In genomic region chr11:99773646-99774045, GRCh38 we compare ENCODE assay signal across 24 cellular contexts.
DNase-seq lines count a peak whose midpoint lies in the region; ATAC-seq and TF ChIP-seq lines count a peak whose summit lies in the region.
"Had no signal": no experiment of that assay in that cellular context is flagged by ENCODE, and none has a peak within 500 bp of the region (broad histone marks: within the 10 kb centered on the region; RNA-seq: fewer than 3 reads in every experiment).

No MANE protein-coding gene starts in this region.

- no peak for ATAC-seq in HG02763 (IDR thresholded peaks at IDR 0.05; ENCODE audit: unreplicated experiment)
- no peak for ATAC-seq in stimulated activated effector memory CD8-positive, alpha-beta T cell treated with anti-CD3 and anti-CD28 coated beads, Interleukin-12 subunit alpha, Interleukin-12 subunit beta, amount 100 ng/mL, for 72 hours
- ATAC-seq: activated T-cell treated with anti-CD3 and anti-CD28 coated beads, Interleukin-2, amount 50 U/mL, for 4 hours; GM23338; left lung had no signal

- CTCF ChIA-PET in GM10248 (lab: Yijun Ruan, JAX) = no interaction called here

- H3K36me3 Mint-ChIP-seq in stimulated activated effector memory CD8-positive, alpha-beta T cell treated with anti-CD3 and anti-CD28 coated beads, Interleukin-12 subunit alpha, Interleukin-12 subunit beta, amount 100 ng/mL, for 72 hours = no peaks in the 10 kb centered on the region
- H3K36me3 Mint-ChIP-seq: activated naive CD4-positive, alpha-beta T cell treated with anti-CD3 and anti-CD28 coated beads, Interleukin-2, amount 50 U/mL, for 24 hours; CD4-positive, alpha-beta memory T cell; IgD-negative memory B cell had no signal

- POLR2A ChIA-PET in GM10248 (lab: Yijun Ruan, JAX) = no interaction called here

- H3K27me3 ChIP-seq in SJCRH30 = no peaks in the 10 kb centered on the region
- H3K27me3 ChIP-seq: esophagus squamous epithelium, left lung had no signal

- H3K4me1 ChIP-seq in SJCRH30 = no peaks in the 10 kb centered on the region
- H3K4me1 ChIP-seq: esophagus squamous epithelium, left lung had no signal

- TF ChIP-seq CTCF in fibroblast of mammary gland (conservative IDR thresholded peaks at IDR 0.05; ENCODE audit: control insufficient read depth, insufficient read depth, low read depth, low read length) (no peak), GM10248 (IDR thresholded peaks at IDR 0.05; ENCODE audit: control extremely low read depth, extremely low read depth, low read depth, missing control alignments) (no peak)

- H3K9me3 Mint-ChIP-seq in stimulated activated effector memory CD8-positive, alpha-beta T cell treated with anti-CD3 and anti-CD28 coated beads, Interleukin-12 subunit alpha, Interleukin-12 subunit beta, amount 100 ng/mL, for 72 hours = peaks cover 14% of the 10 kb centered on the region
- H3K9me3 Mint-ChIP-seq: GM23338 had no signal

- no peaks in the 10 kb centered on the region for H3K36me3 ChIP-seq in SJCRH30
- H3K36me3 ChIP-seq: esophagus squamous epithelium, left lung had no signal

- H3K27ac ChIP-seq in SJCRH30 = no peak overlapping the region
- H3K27ac ChIP-seq: esophagus squamous epithelium, left lung had no signal

- H3K4me1 Mint-ChIP-seq in stimulated activated effector memory CD8-positive, alpha-beta T cell treated with anti-CD3 and anti-CD28 coated beads, Interleukin-12 subunit alpha, Interleukin-12 subunit beta, amount 100 ng/mL, for 72 hours = no peaks in the 10 kb centered on the region
- H3K4me1 Mint-ChIP-seq: activated CD4-positive, alpha-beta memory T cell treated with anti-CD3 and anti-CD28 coated beads, Interleukin-2, amount 10 ng/mL, durations not matched to agents 7 days and 5 days; activated naive CD4-positive, alpha-beta T cell treated with anti-CD3 and anti-CD28 coated beads, Interleukin-2, amount 50 U/mL, for 24 hours; CD4-positive, alpha-beta memory T cell; GM23338; IgD-negative memory B cell had no signal

- no peaks in the 10 kb centered on the region for H3K9me3 ChIP-seq in SJCRH30 (replicated peaks)
- H3K9me3 ChIP-seq: esophagus squamous epithelium, left lung had no signal

- no peak overlapping the region for H3K27ac Mint-ChIP-seq in stimulated activated effector memory CD8-positive, alpha-beta T cell treated with anti-CD3 and anti-CD28 coated beads, Interleukin-12 subunit alpha, Interleukin-12 subunit beta, amount 100 ng/mL, for 72 hours
- H3K27ac Mint-ChIP-seq: activated CD4-positive, alpha-beta memory T cell treated with anti-CD3 and anti-CD28 coated beads, Interleukin-2, amount 10 ng/mL, durations not matched to agents 7 days and 5 days; activated naive CD4-positive, alpha-beta T cell treated with anti-CD3 and anti-CD28 coated beads, Interleukin-2, amount 50 U/mL, for 24 hours; CD4-positive, alpha-beta memory T cell; GM23338; IgD-negative memory B cell had no signal

- DNase-seq in ELR (ENCODE audit: low read depth) = peak; percentile 83
- peak; percentile 3 to 4 for DNase-seq in SJCRH30
- peak; percentile 14 for DNase-seq in fibroblast of mammary gland (ENCODE audit: low read depth)
- DNase-seq in myocyte (ENCODE audit: low read depth) = peak; percentile 83
- no peak for DNase-seq in NCI-H2081 treated with DMSO at 0.1 percent for 48 hours (lab: John Stamatoyannopoulos, UW)
- no peak for DNase-seq in GM10248 (ENCODE audit: extremely low spot score)
- DNase-seq in stimulated activated effector memory CD8-positive, alpha-beta T cell treated with anti-CD3 and anti-CD28 coated beads, Interleukin-12 subunit alpha, Interleukin-12 subunit beta, amount 100 ng/mL, for 72 hours (ENCODE audit: low spot score in 2 of 2) = no peak
- DNase-seq: activated CD4-positive, alpha-beta memory T cell treated with anti-CD3 and anti-CD28 coated beads, Interleukin-2, amount 10 ng/mL, durations not matched to agents 7 days and 5 days; activated T-cell treated with anti-CD3 and anti-CD28 coated beads, Interleukin-2, amount 50 U/mL, for 4 hours; caudate nucleus; CD4-positive, alpha-beta memory T cell; DND-41; esophagus squamous epithelium; left lung; NCI-H2029 treated with DMSO at 0.1 percent for 48 hours; NCI-H526; SHP77; stimulated activated CD4-positive, alpha-beta T cell treated with anti-CD3 and anti-CD28 coated beads, Interleukin-4, amount 100 ng/mL, for 24 hours; substantia nigra; T-helper 1 cell had no signal

- H3K4me3 ChIP-seq in SJCRH30 = no peak overlapping the region
- no peak overlapping the region for H3K4me3 ChIP-seq in fibroblast of mammary gland (ENCODE audit: control insufficient read depth, low read depth, low read length)
- H3K4me3 ChIP-seq: esophagus squamous epithelium, GM23338, left lung had no signal

- H3K4me3 Mint-ChIP-seq in stimulated activated effector memory CD8-positive, alpha-beta T cell treated with anti-CD3 and anti-CD28 coated beads, Interleukin-12 subunit alpha, Interleukin-12 subunit beta, amount 100 ng/mL, for 72 hours = no peak overlapping the region
- H3K4me3 Mint-ChIP-seq: activated CD4-positive, alpha-beta memory T cell treated with anti-CD3 and anti-CD28 coated beads, Interleukin-2, amount 10 ng/mL, durations not matched to agents 7 days and 5 days; activated naive CD4-positive, alpha-beta T cell treated with anti-CD3 and anti-CD28 coated beads, Interleukin-2, amount 50 U/mL, for 24 hours; activated T-cell treated with anti-CD3 and anti-CD28 coated beads, Interleukin-2, amount 50 U/mL, for 4 hours; CD4-positive, alpha-beta memory T cell; GM23338; IgD-negative memory B cell had no signal

Comparison
In these comparisons a context has a peak if more than half of its experiments do, and no peak if none do; other contexts are left out.
1. DNase-seq: peak in ELR (single experiment), SJCRH30 (2 of 2), fibroblast of mammary gland (single experiment) and myocyte (single experiment); none in NCI-H2081 treated with DMSO at 0.1 percent for 48 hours (single experiment), GM10248 (single experiment) and stimulated activated effector memory CD8-positive, alpha-beta T cell treated with anti-CD3 and anti-CD28 coated beads, Interleukin-12 subunit alpha, Interleukin-12 subunit beta, amount 100 ng/mL, for 72 hours (0 of 2).